15 cellular contexts compared by ENCODE assay signal in genomic region chr2:37060446-37060845, GRCh38. TPM values are rescaled to one million over a fixed set of nuclear protein-coding genes. Genes with fewer than 3 reads are reported as not detected.
DNase-seq lines count a peak whose midpoint lies in the region; TF ChIP-seq lines count a peak whose summit lies in the region.
"Had no signal": no experiment of that assay in that cellular context is flagged by ENCODE, and none has a peak within 500 bp of the region (broad histone marks: within the 10 kb centered on the region; RNA-seq: fewer than 3 reads in every experiment).

No MANE protein-coding gene starts in this region.

- TF ChIP-seq CTCF in nephron progenitor cell (IDR thresholded peaks at IDR 0.05), result no peak

- no peaks in the 10 kb centered on the region for H3K4me1 Mint-ChIP-seq in nephron progenitor cell
- H3K4me1 Mint-ChIP-seq: GM23338, H9 had no signal

- no peak overlapping the region for H3K4me3 Mint-ChIP-seq in nephron progenitor cell
- H3K4me3 Mint-ChIP-seq: CD4-positive, CD25-positive, alpha-beta regulatory T cell; CD8-positive, alpha-beta T cell; GM23338; H9 had no signal

- no peaks in the 10 kb centered on the region for H3K27me3 Mint-ChIP-seq in nephron progenitor cell (ENCODE audit: low read depth, poor library complexity)
- H3K27me3 Mint-ChIP-seq: CD4-positive, CD25-positive, alpha-beta regulatory T cell had no signal

- peak overlapping the region; percentile 35 for H3K27ac Mint-ChIP-seq in nephron progenitor cell
- H3K27ac Mint-ChIP-seq: CD4-positive, CD25-positive, alpha-beta regulatory T cell; CD8-positive, alpha-beta T cell; GM23338 had no signal

- H3K36me3 Mint-ChIP-seq in nephron progenitor cell (ENCODE audit: low read depth), result peaks cover 32% of the 10 kb centered on the region

- H3K9me3 Mint-ChIP-seq in nephron progenitor cell, result no peaks in the 10 kb centered on the region
- H3K9me3 Mint-ChIP-seq: CD4-positive, CD25-positive, alpha-beta regulatory T cell; CD8-positive, alpha-beta T cell; GM23338; H9 had no signal

- DNase-seq in NCI-H2171 (lab: John Stamatoyannopoulos, UW) (peak; percentile 9), NCI-H2171 treated with DMSO at 0.1 percent for 48 hours (lab: John Stamatoyannopoulos, UW) (peak; percentile 64), nephron progenitor cell (no peak), CD1c-positive myeloid dendritic cell (ENCODE audit: extremely low spot score) (no peak), ureter (ENCODE audit: low spot score) (no peak), hepatic stellate cell (ENCODE audit: low spot score) (no peak)
- DNase-seq: C1 segment of cervical spinal cord; Caco-2; CD4-positive, CD25-positive, alpha-beta regulatory T cell; CD8-positive, alpha-beta T cell; DMS53; DMS79 treated with DMSO at 0.1 percent for 48 hours; GF-D8; H9 had no signal

RNA-seq across cellular contexts. Expression of gene HEATR5B, which starts 23.7 kb away (rescaled TPM):
- 29.7 TPM for total RNA-seq in ureter

RNA-seq across cellular contexts. Expression of gene GPATCH11, which starts 23.9 kb away (rescaled TPM):
- 6.8 TPM for total RNA-seq in ureter

Comparison
In these comparisons a context has a peak if more than half of its experiments do, and no peak if none do; other contexts are left out.
1. DNase-seq: peak in NCI-H2171 (single experiment) and NCI-H2171 treated with DMSO at 0.1 percent for 48 hours (single experiment); none in nephron progenitor cell (single experiment), CD1c-positive myeloid dendritic cell (single experiment), ureter (single experiment) and hepatic stellate cell (single experiment).